Comparison of ENCODE assay signal across 31 cellular contexts in genomic region chr2:214365549-214365948, GRCh38. TPM values are rescaled to one million over a fixed set of nuclear protein-coding genes. Genes with fewer than 3 reads are reported as not detected.
"Had no signal": no experiment of that assay in that cellular context is flagged by ENCODE, and none has a peak within 500 bp of the region (broad histone marks: within the 10 kb centered on the region; RNA-seq: fewer than 3 reads in every experiment).

No MANE protein-coding gene starts in this region.

- H3K36me3 ChIP-seq: adrenal gland, ascending aorta, brain microvascular endothelial cell, breast epithelium, cardiac muscle cell had no signal

- H3K27ac ChIP-seq: adrenal gland, ascending aorta, body of pancreas, brain microvascular endothelial cell, breast epithelium, cardiac muscle cell had no signal

- H3K9me3 ChIP-seq: adrenal gland, ascending aorta, body of pancreas, breast epithelium had no signal

- H3K4me3 ChIP-seq: adrenal gland, ascending aorta, body of pancreas, breast epithelium, cardiac muscle cell had no signal

- DNase-seq: activated effector memory CD4-positive, alpha-beta T cell treated with anti-CD3 and anti-CD28 coated beads, Interleukin-2, amount 50 U/mL, for 16 hours; activated effector memory CD4-positive, alpha-beta T cell treated with Interleukin-2 at 50 U/mL for 16 hours; activated gamma-delta T cell; activated gamma-delta T cell treated with Interleukin-2 at 50 U/mL for 16 hours; activated naive CD4-positive, alpha-beta T cell; activated naive CD4-positive, alpha-beta T cell treated with anti-CD3 and anti-CD28 coated beads for 36 hours; activated naive CD4-positive, alpha-beta T cell treated with anti-CD3 and anti-CD28 coated beads, Interleukin-2, amount 10 ng/mL, durations not matched to agents 7 days and 5 days; activated naive CD4-positive, alpha-beta T cell treated with anti-CD3 and anti-CD28 coated beads, Interleukin-2, amount 50 U/mL, for 16 hours; activated naive CD4-positive, alpha-beta T cell treated with Interleukin-2 at 50 U/mL for 16 hours; activated naive CD8-positive, alpha-beta T cell treated with anti-CD3 and anti-CD28 coated beads for 36 hours; activated naive CD8-positive, alpha-beta T cell treated with anti-CD3 and anti-CD28 coated beads, Interleukin-2, amount 10 ng/mL, durations not matched to agents 7 days and 5 days; activated naive CD8-positive, alpha-beta T cell treated with anti-CD3 and anti-CD28 coated beads, Interleukin-2, amount 50 U/mL, for 24 hours; activated T-cell treated with anti-CD3 and anti-CD28 coated beads, Interleukin-2, amount 50 U/mL, for 1 hour; activated T-cell treated with anti-CD3 and anti-CD28 coated beads, Interleukin-2, amount 50 U/mL, for 24 hours; activated T-cell treated with anti-CD3 and anti-CD28 coated beads, Interleukin-2, amount 50 U/mL, for 4 hours; activated T-cell treated with anti-CD3 and anti-CD28 coated beads, Interleukin-2, amount 50 U/mL, for 48 hours; activated T-cell treated with anti-CD3 and anti-CD28 coated beads, Interleukin-2, amount 50 U/mL, for 72 hours; adrenal gland; amniotic stem cell; amygdala; anterior cingulate cortex; aorta; body of pancreas; brain microvascular endothelial cell; caudate nucleus; central memory CD4-positive, alpha-beta T cell; cerebellar nuclear complex had no signal

- H3K27me3 ChIP-seq: adrenal gland, ascending aorta, body of pancreas, brain microvascular endothelial cell, breast epithelium, cardiac muscle cell had no signal

RNA-seq across cellular contexts. Expression of gene VWC2L, which starts 45.3 kb away (rescaled TPM):
- polyA plus RNA-seq: adipose tissue, adrenal gland, aorta had no signal
